In the genomic region with DNA sequence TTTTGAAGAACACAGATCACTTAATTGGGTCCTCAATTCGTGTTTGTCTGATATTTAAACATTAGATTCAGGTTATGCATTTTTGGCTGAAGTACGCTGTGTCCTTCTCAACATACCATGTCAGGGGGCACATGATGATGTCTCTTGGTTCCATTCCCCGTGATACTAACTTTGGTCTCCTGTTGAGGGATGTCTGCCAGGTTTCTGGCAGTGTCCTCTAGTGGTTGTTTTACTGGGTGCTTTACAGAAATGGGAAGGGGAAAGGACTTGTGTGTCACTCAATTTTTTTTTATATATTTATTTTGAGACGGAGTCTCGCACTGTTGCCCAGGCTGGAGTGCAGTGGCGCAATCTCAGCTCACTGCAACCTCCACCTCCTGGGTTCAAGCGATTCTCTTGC, we compare ENCODE assay signal across 1 cellular context.
TF ChIP-seq lines count a peak whose summit lies in the region.

No MANE protein-coding gene starts in this region.

TF ChIP-seq in liver, 16 proteins besides CTCF, POLR2A, EP300 and RAD21 (continued from another document):
- TF ChIP-seq, protein P1, sequence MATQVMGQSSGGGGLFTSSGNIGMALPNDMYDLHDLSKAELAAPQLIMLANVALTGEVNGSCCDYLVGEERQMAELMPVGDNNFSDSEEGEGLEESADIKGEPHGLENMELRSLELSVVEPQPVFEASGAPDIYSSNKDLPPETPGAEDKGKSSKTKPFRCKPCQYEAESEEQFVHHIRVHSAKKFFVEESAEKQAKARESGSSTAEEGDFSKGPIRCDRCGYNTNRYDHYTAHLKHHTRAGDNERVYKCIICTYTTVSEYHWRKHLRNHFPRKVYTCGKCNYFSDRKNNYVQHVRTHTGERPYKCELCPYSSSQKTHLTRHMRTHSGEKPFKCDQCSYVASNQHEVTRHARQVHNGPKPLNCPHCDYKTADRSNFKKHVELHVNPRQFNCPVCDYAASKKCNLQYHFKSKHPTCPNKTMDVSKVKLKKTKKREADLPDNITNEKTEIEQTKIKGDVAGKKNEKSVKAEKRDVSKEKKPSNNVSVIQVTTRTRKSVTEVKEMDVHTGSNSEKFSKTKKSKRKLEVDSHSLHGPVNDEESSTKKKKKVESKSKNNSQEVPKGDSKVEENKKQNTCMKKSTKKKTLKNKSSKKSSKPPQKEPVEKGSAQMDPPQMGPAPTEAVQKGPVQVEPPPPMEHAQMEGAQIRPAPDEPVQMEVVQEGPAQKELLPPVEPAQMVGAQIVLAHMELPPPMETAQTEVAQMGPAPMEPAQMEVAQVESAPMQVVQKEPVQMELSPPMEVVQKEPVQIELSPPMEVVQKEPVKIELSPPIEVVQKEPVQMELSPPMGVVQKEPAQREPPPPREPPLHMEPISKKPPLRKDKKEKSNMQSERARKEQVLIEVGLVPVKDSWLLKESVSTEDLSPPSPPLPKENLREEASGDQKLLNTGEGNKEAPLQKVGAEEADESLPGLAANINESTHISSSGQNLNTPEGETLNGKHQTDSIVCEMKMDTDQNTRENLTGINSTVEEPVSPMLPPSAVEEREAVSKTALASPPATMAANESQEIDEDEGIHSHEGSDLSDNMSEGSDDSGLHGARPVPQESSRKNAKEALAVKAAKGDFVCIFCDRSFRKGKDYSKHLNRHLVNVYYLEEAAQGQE (IDR thresholded peaks at IDR 0.05): no peak
- TF ChIP-seq, protein P2, sequence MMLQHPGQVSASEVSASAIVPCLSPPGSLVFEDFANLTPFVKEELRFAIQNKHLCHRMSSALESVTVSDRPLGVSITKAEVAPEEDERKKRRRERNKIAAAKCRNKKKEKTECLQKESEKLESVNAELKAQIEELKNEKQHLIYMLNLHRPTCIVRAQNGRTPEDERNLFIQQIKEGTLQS (IDR thresholded peaks at IDR 0.05): no peak
- TF ChIP-seq SP1 (IDR thresholded peaks at IDR 0.05): no peak
- TF ChIP-seq FOXA2 (IDR thresholded peaks at IDR 0.05): no peak
- TF ChIP-seq HNF4A (conservative IDR thresholded peaks at IDR 0.05): no peak
- no peak for TF ChIP-seq NR2F2 (IDR thresholded peaks at IDR 0.05)
- no peak for TF ChIP-seq FOXA1 (IDR thresholded peaks at IDR 0.05)
- no peak for TF ChIP-seq HNF4G (IDR thresholded peaks at IDR 0.05)
- TF ChIP-seq TAF1 (conservative IDR thresholded peaks at IDR 0.05): no peak
- TF ChIP-seq YY1 (IDR thresholded peaks at IDR 0.05): no peak
- no peak for TF ChIP-seq GABPA (IDR thresholded peaks at IDR 0.05 in 1 of 2, conservative IDR thresholded peaks at IDR 0.05 in 1 of 2)
- TF ChIP-seq JUND (IDR thresholded peaks at IDR 0.05): no peak
- TF ChIP-seq RXRA (IDR thresholded peaks at IDR 0.05): no peak
- TF ChIP-seq, protein P3, sequence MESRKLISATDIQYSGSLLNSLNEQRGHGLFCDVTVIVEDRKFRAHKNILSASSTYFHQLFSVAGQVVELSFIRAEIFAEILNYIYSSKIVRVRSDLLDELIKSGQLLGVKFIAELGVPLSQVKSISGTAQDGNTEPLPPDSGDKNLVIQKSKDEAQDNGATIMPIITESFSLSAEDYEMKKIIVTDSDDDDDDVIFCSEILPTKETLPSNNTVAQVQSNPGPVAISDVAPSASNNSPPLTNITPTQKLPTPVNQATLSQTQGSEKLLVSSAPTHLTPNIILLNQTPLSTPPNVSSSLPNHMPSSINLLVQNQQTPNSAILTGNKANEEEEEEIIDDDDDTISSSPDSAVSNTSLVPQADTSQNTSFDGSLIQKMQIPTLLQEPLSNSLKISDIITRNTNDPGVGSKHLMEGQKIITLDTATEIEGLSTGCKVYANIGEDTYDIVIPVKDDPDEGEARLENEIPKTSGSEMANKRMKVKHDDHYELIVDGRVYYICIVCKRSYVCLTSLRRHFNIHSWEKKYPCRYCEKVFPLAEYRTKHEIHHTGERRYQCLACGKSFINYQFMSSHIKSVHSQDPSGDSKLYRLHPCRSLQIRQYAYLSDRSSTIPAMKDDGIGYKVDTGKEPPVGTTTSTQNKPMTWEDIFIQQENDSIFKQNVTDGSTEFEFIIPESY (IDR thresholded peaks at IDR 0.05): no peak
- TF ChIP-seq, protein P4, sequence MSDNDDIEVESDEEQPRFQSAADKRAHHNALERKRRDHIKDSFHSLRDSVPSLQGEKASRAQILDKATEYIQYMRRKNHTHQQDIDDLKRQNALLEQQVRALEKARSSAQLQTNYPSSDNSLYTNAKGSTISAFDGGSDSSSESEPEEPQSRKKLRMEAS (IDR thresholded peaks at IDR 0.05): no peak
